Comparison of ENCODE assay signal across 20 cellular contexts in the genomic region with DNA sequence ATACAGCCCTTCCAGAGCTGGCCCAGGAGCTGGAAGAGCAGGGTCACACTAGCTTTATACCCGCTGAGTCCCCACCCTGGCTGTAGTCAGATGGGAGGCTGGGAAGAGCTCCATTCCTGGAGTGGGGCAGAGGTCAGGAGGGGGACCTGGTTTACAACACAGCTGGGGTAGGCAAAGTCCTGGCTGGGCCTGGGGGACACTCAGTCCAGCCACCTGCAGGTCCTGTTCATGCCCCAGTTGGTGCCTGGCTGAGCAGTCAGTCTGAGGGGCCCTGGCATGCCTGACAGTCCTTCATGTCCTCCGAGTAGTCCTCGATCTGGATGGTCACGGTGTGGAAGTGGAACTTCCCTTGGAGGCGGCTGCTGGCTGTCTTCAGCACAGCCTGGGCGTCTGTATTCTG. TPM values are rescaled to one million over a fixed set of nuclear protein-coding genes. Genes with fewer than 3 reads are reported as not detected.
DNase-seq lines count a peak whose midpoint lies in the region; ATAC-seq, FAIRE-seq and TF ChIP-seq lines count a peak whose summit lies in the region.
"Had no signal": no experiment of that assay in that cellular context is flagged by ENCODE, and none has a peak within 500 bp of the region (broad histone marks: within the 10 kb centered on the region; RNA-seq: fewer than 3 reads in every experiment).

No MANE protein-coding gene starts in this region.

- no peak for TF ChIP-seq CTCF in left ventricle myocardium inferior (IDR thresholded peaks at IDR 0.05; ENCODE audit: borderline replicate concordance)
- TF ChIP-seq CTCF in body of pancreas (IDR thresholded peaks at IDR 0.05), result no peak
- TF ChIP-seq CTCF in pancreas (IDR thresholded peaks at IDR 0.05), result no peak

- ATAC-seq in left ventricle myocardium superior (no peak), body of pancreas (no peak), pancreas (no peak), GM19467 (IDR thresholded peaks at IDR 0.05; ENCODE audit: unreplicated experiment) (no peak)
- no peak for ATAC-seq in stimulated activated effector memory CD8-positive, alpha-beta T cell treated with anti-CD3 and anti-CD28 coated beads, Interleukin-12 subunit alpha, Interleukin-12 subunit beta, amount 100 ng/mL, for 72 hours

- no peaks in the 10 kb centered on the region for H3K36me3 Mint-ChIP-seq in stimulated activated effector memory CD8-positive, alpha-beta T cell treated with anti-CD3 and anti-CD28 coated beads, Interleukin-12 subunit alpha, Interleukin-12 subunit beta, amount 100 ng/mL, for 72 hours
- H3K36me3 Mint-ChIP-seq: CD4-positive, CD25-positive, alpha-beta regulatory T cell had no signal

- H3K9me3 Mint-ChIP-seq in stimulated activated effector memory CD8-positive, alpha-beta T cell treated with anti-CD3 and anti-CD28 coated beads, Interleukin-12 subunit alpha, Interleukin-12 subunit beta, amount 100 ng/mL, for 72 hours, result no peaks in the 10 kb centered on the region
- H3K9me3 Mint-ChIP-seq: CD4-positive, CD25-positive, alpha-beta regulatory T cell; CD8-positive, alpha-beta memory T cell had no signal

- H3K4me3 ChIP-seq in left ventricle myocardium inferior, result no peak overlapping the region
- no peak overlapping the region for H3K4me3 ChIP-seq in body of pancreas
- H3K4me3 ChIP-seq in pancreas, result no peak overlapping the region
- H3K4me3 ChIP-seq: GM23248 had no signal

- H3K27me3 ChIP-seq in left ventricle myocardium inferior (ENCODE audit: low read depth), result peaks cover 31% of the 10 kb centered on the region
- no peaks in the 10 kb centered on the region for H3K27me3 ChIP-seq in body of pancreas
- no peaks in the 10 kb centered on the region for H3K27me3 ChIP-seq in pancreas

- intact Hi-C loops in left ventricle myocardium inferior (cut with micrococcal nuclease) (no loop called here), left ventricle myocardium superior (cut with micrococcal nuclease) (no loop called here), body of pancreas (cut with DNase I) (no loop called here), pancreas (cut with DNase I) (loop anchor here in 1 of 3 donors (10.0 kb wide), 1 partner anchor 106 kb away; no protein-coding TSS in a partner anchor)

- H3K27ac Mint-ChIP-seq in stimulated activated effector memory CD8-positive, alpha-beta T cell treated with anti-CD3 and anti-CD28 coated beads, Interleukin-12 subunit alpha, Interleukin-12 subunit beta, amount 100 ng/mL, for 72 hours, result peak overlapping the region; percentile 32
- H3K27ac Mint-ChIP-seq: CD4-positive, CD25-positive, alpha-beta regulatory T cell; CD8-positive, alpha-beta memory T cell had no signal

- no peak for FAIRE-seq in pancreas (lab: Jason Lieb, UNC)
- FAIRE-seq: G401.6, GM12891, GM19239 had no signal

- WGBS in body of pancreas, 2 donors, result 84 to 86% methylated on average over 5 to 6 of the region's 6 CpGs
- WGBS in pancreas, 2 donors, result 88% methylated on average over 6 of the region's 6 CpGs

- peaks cover 22% of the 10 kb centered on the region for H3K4me1 Mint-ChIP-seq in stimulated activated effector memory CD8-positive, alpha-beta T cell treated with anti-CD3 and anti-CD28 coated beads, Interleukin-12 subunit alpha, Interleukin-12 subunit beta, amount 100 ng/mL, for 72 hours

- no peaks in the 10 kb centered on the region for H3K9me3 ChIP-seq in left ventricle myocardium inferior (replicated peaks)
- H3K9me3 ChIP-seq in body of pancreas, result no peaks in the 10 kb centered on the region
- no peaks in the 10 kb centered on the region for H3K9me3 ChIP-seq in pancreas
- H3K9me3 ChIP-seq: BE2C had no signal

- DNase-seq in left ventricle myocardium inferior, result no peak
- DNase-seq in left ventricle myocardium superior, result no peak
- peak in 1 of 4 donors; percentile 25 for DNase-seq in body of pancreas
- peak in 1 of 6 donors; percentile 67 for DNase-seq in pancreas
- no peak for DNase-seq in stimulated activated effector memory CD8-positive, alpha-beta T cell treated with anti-CD3 and anti-CD28 coated beads, Interleukin-12 subunit alpha, Interleukin-12 subunit beta, amount 100 ng/mL, for 72 hours (ENCODE audit: low spot score in 2 of 2)
- no peak for DNase-seq in putamen (ENCODE audit: low spot score)
- DNase-seq: BE2C; C1 segment of cervical spinal cord; CD4-positive, CD25-positive, alpha-beta regulatory T cell; CD8-positive, alpha-beta memory T cell; COR-L47; GM23248; HCEC 1CT had no signal

- no peaks in the 10 kb centered on the region for H3K36me3 ChIP-seq in left ventricle myocardium inferior
- H3K36me3 ChIP-seq in body of pancreas (replicated peaks in 1 of 2; ENCODE audit: insufficient read depth in 1 of 2, low read depth in 2 of 2), result peaks cover 0 to 2% of the 10 kb centered on the region in 2 donors
- H3K36me3 ChIP-seq in pancreas, result peaks cover 0 to 8% (median 0%) of the 10 kb centered on the region in 3 donors
- H3K36me3 ChIP-seq: BE2C had no signal

- peaks cover 54% of the 10 kb centered on the region for H3K4me1 ChIP-seq in left ventricle myocardium inferior
- peaks cover 90% of the 10 kb centered on the region for H3K4me1 ChIP-seq in body of pancreas
- H3K4me1 ChIP-seq in pancreas, result peaks cover 28 to 37% (median 36%) of the 10 kb centered on the region in 3 donors
- H3K4me1 ChIP-seq: BE2C had no signal

- no peak for TF ChIP-seq POLR2A in body of pancreas (IDR thresholded peaks at IDR 0.05)

- no peak overlapping the region for H3K4me3 Mint-ChIP-seq in stimulated activated effector memory CD8-positive, alpha-beta T cell treated with anti-CD3 and anti-CD28 coated beads, Interleukin-12 subunit alpha, Interleukin-12 subunit beta, amount 100 ng/mL, for 72 hours

- H3K27ac ChIP-seq in left ventricle myocardium inferior (replicated peaks) (peak overlapping the region; percentile 97), body of pancreas (peak overlapping the region; percentile 93 to 99 (median 94)), pancreas (peak overlapping the region; percentile 51 to 92 (median 72))
- H3K27ac ChIP-seq: GM23248 had no signal

RNA-seq across cellular contexts. Expression of a gene that starts 7.0 kb away (rescaled TPM):
- total RNA-seq in left ventricle myocardium inferior, result 7.1 TPM
- 6.4 TPM for total RNA-seq in left ventricle myocardium superior
- 10 to 100 TPM; 44.5 to 64.6 TPM for total RNA-seq in body of pancreas
- total RNA-seq in pancreas, result 100 to 1,000 TPM in 1 of 6 donors, 10 to 100 TPM in 5; 27.0 to 142 (median 56.4) TPM
- 10 to 100 TPM; 24.1 to 42.4 TPM for polyA plus RNA-seq in pancreas
- total RNA-seq: A172; CD4-positive, CD25-positive, alpha-beta regulatory T cell; CD8-positive, alpha-beta memory T cell; GM23248; H4 had no signal
- polyA plus RNA-seq: CD8-positive, alpha-beta memory T cell had no signal

RNA-seq across cellular contexts. Expression of a gene that starts 17.3 kb away (rescaled TPM):
- 11.3 TPM for total RNA-seq in left ventricle myocardium inferior
- total RNA-seq in left ventricle myocardium superior, result 15.8 TPM
- total RNA-seq in body of pancreas, result not detected
- total RNA-seq in pancreas, result under 1 TPM; 0.04 to 0.25 (median 0.13) TPM
- under 1 TPM; 0.21 to 0.34 TPM for polyA plus RNA-seq in pancreas
- total RNA-seq: A172; CD4-positive, CD25-positive, alpha-beta regulatory T cell; CD8-positive, alpha-beta memory T cell; H4; HT-29 had no signal
- polyA plus RNA-seq: CD8-positive, alpha-beta memory T cell had no signal

RNA-seq across cellular contexts. Expression of a gene that starts 28.5 kb away (rescaled TPM):
- total RNA-seq in left ventricle myocardium inferior (203 TPM), left ventricle myocardium superior (207 TPM), body of pancreas (not detected), pancreas (under 1 TPM in 4 of 6 donors, not detected in 2; 0.09 to 0.35 (median 0.33) TPM)
- under 1 TPM; 0.15 to 0.52 TPM for polyA plus RNA-seq in pancreas
- total RNA-seq: A172; CD4-positive, CD25-positive, alpha-beta regulatory T cell; CD8-positive, alpha-beta memory T cell; GM23248; H4 had no signal
- polyA plus RNA-seq: CD4-positive, CD25-positive, alpha-beta regulatory T cell; CD8-positive, alpha-beta memory T cell; GM23248 had no signal

RNA-seq across cellular contexts. Expression of a gene that starts 41.0 kb away (rescaled TPM):
- total RNA-seq in left ventricle myocardium inferior, result 10.6 TPM
- 9.8 TPM for total RNA-seq in left ventricle myocardium superior
- total RNA-seq in body of pancreas, result 10 to 100 TPM; 14.8 to 46.4 TPM
- total RNA-seq in pancreas, result 10 to 100 TPM; 11.0 to 19.0 (median 13.7) TPM
- polyA plus RNA-seq in pancreas, result 10 to 100 TPM; 16.2 to 20.9 TPM

Comparison
In these comparisons a context has a peak if more than half of its experiments do, and no peak if none do; other contexts are left out.
1. RNA of a gene that starts 28.5 kb away (total RNA-seq): 207 TPM in left ventricle myocardium superior (single experiment) and 203 TPM in left ventricle myocardium inferior (single experiment); 0.09 to 0.35 TPM in pancreas and not detected in body of pancreas; every median in the first group is over 100 times any median in the second.
2. Peak in every context shown above with its lines, with median percentiles within 50 percentile points of each other: H3K27ac ChIP-seq.